29 cellular contexts compared by ENCODE assay signal in the genomic region with DNA sequence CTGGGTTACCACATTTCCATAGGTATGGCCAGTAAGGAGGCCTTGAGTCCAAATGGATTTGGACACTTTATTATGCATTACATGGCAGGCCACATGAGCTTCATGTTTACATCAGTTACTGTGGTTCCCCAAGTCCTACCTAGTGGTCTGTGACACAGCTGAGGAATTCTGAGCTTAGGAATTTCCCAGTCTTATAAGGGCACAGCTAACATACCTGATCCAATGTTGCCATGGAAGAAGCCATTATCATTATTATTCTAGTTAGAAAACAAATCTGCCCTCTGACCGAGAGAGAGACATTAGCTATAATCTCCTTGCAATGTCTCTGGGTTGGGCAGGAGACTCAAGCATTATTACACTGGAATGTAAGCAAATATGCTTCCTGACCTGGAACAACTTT.
"Had no signal": no experiment of that assay in that cellular context is flagged by ENCODE, and none has a peak within 500 bp of the region (broad histone marks: within the 10 kb centered on the region; RNA-seq: fewer than 3 reads in every experiment).

No MANE protein-coding gene starts in this region.

- H3K4me2 ChIP-seq: neural progenitor cell had no signal

- H3K4me1 Mint-ChIP-seq: naive B cell; natural killer cell; nephron progenitor cell; stimulated activated effector memory CD8-positive, alpha-beta T cell treated with anti-CD3 and anti-CD28 coated beads, Interleukin-12 subunit alpha, Interleukin-12 subunit beta, amount 100 ng/mL, for 72 hours had no signal

- H3K9me3 Mint-ChIP-seq: natural killer cell; neural progenitor cell; stimulated activated effector memory CD8-positive, alpha-beta T cell treated with anti-CD3 and anti-CD28 coated beads, Interleukin-12 subunit alpha, Interleukin-12 subunit beta, amount 100 ng/mL, for 72 hours; stimulated activated naive CD8-positive, alpha-beta T cell treated with anti-CD3 and anti-CD28 coated beads, Interleukin-15, Interleukin-2, amounts not matched to agents 100 ng/mL and 50 ng/mL, for 24 hours had no signal

- H3K9me3 ChIP-seq: heart right ventricle, left lung, lower lobe of right lung, neutrophil, ovary, spleen, suprapubic skin, thoracic aorta, tibial artery, upper lobe of left lung, vagina had no signal

- H3K36me3 Mint-ChIP-seq: naive B cell; natural killer cell; neural progenitor cell; stimulated activated effector memory CD8-positive, alpha-beta T cell treated with anti-CD3 and anti-CD28 coated beads, Interleukin-12 subunit alpha, Interleukin-12 subunit beta, amount 100 ng/mL, for 72 hours had no signal

- H3K4me3 Mint-ChIP-seq: naive B cell; natural killer cell; nephron progenitor cell; neural progenitor cell; stimulated activated effector memory CD8-positive, alpha-beta T cell treated with anti-CD3 and anti-CD28 coated beads, Interleukin-12 subunit alpha, Interleukin-12 subunit beta, amount 100 ng/mL, for 72 hours; stimulated activated naive CD8-positive, alpha-beta T cell treated with anti-CD3 and anti-CD28 coated beads, Interleukin-15, Interleukin-2, amounts not matched to agents 100 ng/mL and 50 ng/mL, for 24 hours had no signal

- H3K27me3 Mint-ChIP-seq: progenitor cell of endocrine pancreas; stimulated activated naive CD8-positive, alpha-beta T cell treated with anti-CD3 and anti-CD28 coated beads, Interleukin-15, Interleukin-2, amounts not matched to agents 100 ng/mL and 50 ng/mL, for 24 hours had no signal

- ATAC-seq: heart right ventricle; left lung; lower lobe of right lung; natural killer cell; right cardiac atrium; sciatic nerve; stimulated activated effector memory CD8-positive, alpha-beta T cell treated with anti-CD3 and anti-CD28 coated beads, Interleukin-12 subunit alpha, Interleukin-12 subunit beta, amount 100 ng/mL, for 72 hours had no signal

- H3K36me3 ChIP-seq: heart right ventricle, left lung, lower lobe of right lung, neural progenitor cell, neutrophil, ovary, spleen, suprapubic skin, thoracic aorta, tibial artery, upper lobe of left lung, vagina had no signal

- H3K27ac Mint-ChIP-seq: naive B cell; natural killer cell; nephron progenitor cell; neural progenitor cell; progenitor cell of endocrine pancreas; stimulated activated effector memory CD8-positive, alpha-beta T cell treated with anti-CD3 and anti-CD28 coated beads, Interleukin-12 subunit alpha, Interleukin-12 subunit beta, amount 100 ng/mL, for 72 hours; stimulated activated naive CD8-positive, alpha-beta T cell treated with anti-CD3 and anti-CD28 coated beads, Interleukin-15, Interleukin-2, amounts not matched to agents 100 ng/mL and 50 ng/mL, for 24 hours had no signal

- H3K27ac ChIP-seq: heart right ventricle, left lung, lower lobe of right lung, neural progenitor cell, neutrophil, ovary, skin epidermis, spleen, suprapubic skin, thoracic aorta, tibial artery, upper lobe of left lung, vagina had no signal

- H3K4me3 ChIP-seq: heart right ventricle, left lung, lower lobe of right lung, neural progenitor cell, ovary, skin epidermis, spleen, suprapubic skin, thoracic aorta, tibial artery, upper lobe of left lung, vagina had no signal

- DNase-seq: heart right ventricle; hippocampal formation; kidney; left lung; lower lobe of right lung; mammary epithelial cell; mesenchymal stem cell; naive B cell; natural killer cell; nephron progenitor cell; occipital lobe; ovary; retina; right cardiac atrium; spleen; stimulated activated CD4-positive, alpha-beta T cell treated with anti-CD3 and anti-CD28 coated beads, Interleukin-4, amount 100 ng/mL, for 24 hours; stimulated activated naive CD4-positive, alpha-beta T cell; tibial artery; upper lobe of left lung had no signal

- H3K4me1 ChIP-seq: heart right ventricle, left lung, lower lobe of right lung, neural progenitor cell, spleen, suprapubic skin, tibial artery, upper lobe of left lung, vagina had no signal

- H3K27me3 ChIP-seq: left lung, neural progenitor cell, neutrophil, ovary, spleen, suprapubic skin, tibial artery, upper lobe of left lung, vagina had no signal

- H2AFZ ChIP-seq: neural progenitor cell had no signal
